Comparison of ENCODE assay signal across 22 cellular contexts in the genomic region with DNA sequence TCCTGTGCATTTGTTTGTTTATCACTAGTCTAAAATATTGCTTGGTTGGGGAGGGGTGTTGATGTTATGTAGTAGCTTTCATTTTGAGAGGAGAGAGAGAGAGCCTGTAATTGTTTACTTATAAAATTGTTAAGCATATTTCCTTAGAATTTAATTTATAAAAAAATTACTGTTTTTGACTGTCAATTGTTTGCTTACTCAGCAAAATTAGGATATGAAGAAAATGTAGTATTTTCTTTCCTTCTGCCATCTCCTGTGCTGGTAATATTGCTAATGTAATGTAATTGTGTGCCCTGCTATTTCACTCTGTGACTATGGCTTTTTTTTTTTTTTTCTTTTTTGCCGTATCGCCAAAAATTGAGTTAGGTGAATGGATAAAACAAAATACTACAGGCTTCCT. TPM values are rescaled to one million over a fixed set of nuclear protein-coding genes. Genes with fewer than 3 reads are reported as not detected.
DNase-seq lines count a peak whose midpoint lies in the region; ATAC-seq, FAIRE-seq and TF ChIP-seq lines count a peak whose summit lies in the region.
"Had no signal": no experiment of that assay in that cellular context is flagged by ENCODE, and none has a peak within 500 bp of the region (broad histone marks: within the 10 kb centered on the region; RNA-seq: fewer than 3 reads in every experiment).

No MANE protein-coding gene starts in this region.

- FAIRE-seq in GM12892 (lab: Jason Lieb, UNC), result no peak
- FAIRE-seq: GM19239 had no signal

- no peaks in the 10 kb centered on the region for H3K9me2 ChIP-seq in SU-DHL-6 (replicated peaks; ENCODE audit: insufficient read depth, low read length)

- H3K9ac ChIP-seq in DND-41 (ENCODE audit: low read depth, low read length), result no peak overlapping the region
- peak overlapping the region; percentile 27 for H3K9ac ChIP-seq in SU-DHL-6 (ENCODE audit: low read length)
- H3K9ac ChIP-seq: BLaER1 had no signal

- H3K27me3 Mint-ChIP-seq in CD4-positive, alpha-beta T cell, result no peaks in the 10 kb centered on the region
- peaks cover 8% of the 10 kb centered on the region for H3K27me3 Mint-ChIP-seq in glutamatergic neuron (ENCODE audit: unreplicated experiment)
- H3K27me3 Mint-ChIP-seq: dendritic cell treated with granulocyte-macrophage colony-stimulating factor and Interleukin-4, amounts not matched to agents 40 ng/mL and 50 ng/mL, for 4 days had no signal

- peaks cover 37% of the 10 kb centered on the region for H3K4me1 ChIP-seq in DND-41 (ENCODE audit: insufficient read depth, low read length)

- no peak for ATAC-seq in CD4-positive, alpha-beta T cell (ENCODE audit: poor library complexity)
- ATAC-seq in DND-41 (ENCODE audit: insufficient read depth, low read depth), result no peak
- no peak for ATAC-seq in HG03045 (IDR thresholded peaks at IDR 0.05; ENCODE audit: unreplicated experiment)
- ATAC-seq: gastrocnemius medialis had no signal

- H3K36me3 ChIP-seq in DND-41 (ENCODE audit: insufficient read depth, low read length) (peaks cover 6% of the 10 kb centered on the region; the same call in 1 of the 2 replicates), SU-DHL-6 (ENCODE audit: low read length) (no peaks in the 10 kb centered on the region)
- H3K36me3 ChIP-seq: gastrocnemius medialis, left ventricle myocardium inferior, tibial artery had no signal

- peaks cover 30% of the 10 kb centered on the region for H3K36me3 Mint-ChIP-seq in CD4-positive, alpha-beta T cell (ENCODE audit: low read depth)
- H3K36me3 Mint-ChIP-seq in glutamatergic neuron (ENCODE audit: unreplicated experiment), result no peaks in the 10 kb centered on the region

- no peak overlapping the region for H3K27ac Mint-ChIP-seq in CD4-positive, alpha-beta T cell
- H3K27ac Mint-ChIP-seq in glutamatergic neuron (ENCODE audit: unreplicated experiment), result no peak overlapping the region
- H3K27ac Mint-ChIP-seq: dendritic cell treated with granulocyte-macrophage colony-stimulating factor and Interleukin-4, amounts not matched to agents 40 ng/mL and 50 ng/mL, for 4 days had no signal

- no peak for TF ChIP-seq CTCF in CD4-positive, alpha-beta T cell (IDR thresholded peaks at IDR 0.05)
- TF ChIP-seq CTCF in DND-41 (IDR thresholded peaks at IDR 0.05; ENCODE audit: borderline replicate concordance, extremely low read depth, low read length, poor library complexity, severe bottlenecking) (no peak), SU-DHL-6 (IDR thresholded peaks at IDR 0.05; ENCODE audit: insufficient read depth, low read length, poor library complexity, severe bottlenecking) (no peak), glutamatergic neuron (IDR thresholded peaks at IDR 0.05; ENCODE audit: partially characterized antibody, unreplicated experiment) (no peak)

- no peaks in the 10 kb centered on the region for H3K9me3 ChIP-seq in CD4-positive, alpha-beta T cell (ENCODE audit: control insufficient read depth, low read length)
- no peaks in the 10 kb centered on the region for H3K9me3 ChIP-seq in DND-41 (ENCODE audit: insufficient read depth, low read length, severe bottlenecking)
- H3K9me3 ChIP-seq in SU-DHL-6 (ENCODE audit: insufficient read depth, low read length), result no peaks in the 10 kb centered on the region
- H3K9me3 ChIP-seq: BLaER1, gastrocnemius medialis, left ventricle myocardium inferior, tibial artery had no signal

- H3K4me3 ChIP-seq in DND-41 (ENCODE audit: low read depth in 1 of 2, low read length in 2 of 2) (no peak overlapping the region), SU-DHL-6 (ENCODE audit: insufficient read depth, low read length, poor library complexity, severe bottlenecking) (peak overlapping the region; percentile 38)
- H3K4me3 ChIP-seq: BLaER1, gastrocnemius medialis, left ventricle myocardium inferior, smooth muscle cell, tibial artery had no signal

- H3K4me2 ChIP-seq in DND-41 (ENCODE audit: insufficient read depth, low read length) (peak overlapping the region; percentile 49; the same call in 1 of the 2 replicates), SU-DHL-6 (ENCODE audit: low read depth, low read length, poor library complexity, severe bottlenecking) (peak overlapping the region; percentile 98)
- H3K4me2 ChIP-seq: smooth muscle cell had no signal

- intact Hi-C loops in CD4-positive, alpha-beta T cell (cut with DNase I, micrococcal nuclease), result loop anchor here (5.0 kb wide), 4 partner anchors 112 to 978 kb away; a partner anchor contains a TSS

- no peak overlapping the region for H3K27ac ChIP-seq in CD4-positive, alpha-beta T cell (ENCODE audit: low read depth, low read length)
- H3K27ac ChIP-seq in DND-41 (ENCODE audit: low read length) (no peak overlapping the region), SU-DHL-6 (ENCODE audit: low read depth, low read length) (no peak overlapping the region)
- H3K27ac ChIP-seq: BLaER1, gastrocnemius medialis, left ventricle myocardium inferior, tibial artery had no signal

- H3K27me3 ChIP-seq in CD4-positive, alpha-beta T cell (ENCODE audit: control insufficient read depth, insufficient read depth, low read length), result no peaks in the 10 kb centered on the region
- H3K27me3 ChIP-seq in DND-41 (ENCODE audit: insufficient read depth, low read length, poor library complexity) (no peaks in the 10 kb centered on the region), SU-DHL-6 (ENCODE audit: low read length) (no peaks in the 10 kb centered on the region)
- H3K27me3 ChIP-seq: BLaER1, gastrocnemius medialis, tibial artery had no signal

- H3K9me3 Mint-ChIP-seq in CD4-positive, alpha-beta T cell, result no peaks in the 10 kb centered on the region
- H3K9me3 Mint-ChIP-seq in glutamatergic neuron (ENCODE audit: unreplicated experiment), result peaks cover 6% of the 10 kb centered on the region
- H3K9me3 Mint-ChIP-seq: dendritic cell treated with granulocyte-macrophage colony-stimulating factor and Interleukin-4, amounts not matched to agents 40 ng/mL and 50 ng/mL, for 4 days had no signal

- H2AFZ ChIP-seq in DND-41 (ENCODE audit: low read depth, low read length), result no peak overlapping the region
- H2AFZ ChIP-seq in SU-DHL-6 (ENCODE audit: low read depth, low read length, severe bottlenecking), result no peak overlapping the region

- POLR2A ChIA-PET in CD4-positive, alpha-beta T cell (lab: Charles Lee), result no interaction called here

- TF ChIP-seq POLR2A in GM12892 (IDR thresholded peaks at IDR 0.05; ENCODE audit: low read depth, low read length), result no peak

- no peaks in the 10 kb centered on the region for H3F3A ChIP-seq in SU-DHL-6 (ENCODE audit: insufficient read depth)

- peaks cover 88% of the 10 kb centered on the region for H3K4me1 Mint-ChIP-seq in CD4-positive, alpha-beta T cell (ENCODE audit: low read depth)
- H3K4me1 Mint-ChIP-seq in glutamatergic neuron (ENCODE audit: low read depth, unreplicated experiment), result peaks cover 21% of the 10 kb centered on the region

- no peak for DNase-seq in CD4-positive, alpha-beta T cell
- DNase-seq in DND-41 (no peak), glutamatergic neuron (no peak), GM12892 (ENCODE audit: insufficient read length) (no peak), HT-29 (ENCODE audit: low spot score) (no peak)
- DNase-seq: activated gamma-delta T cell, DMS79, gastrocnemius medialis, left ventricle myocardium inferior, NCI-H1105 treated with DMSO at 0.1 percent for 48 hours, NCI-H2171 treated with DMSO at 0.1 percent for 48 hours, NCI-H82, SHP77, tibial artery had no signal

- H3K4me3 Mint-ChIP-seq in CD4-positive, alpha-beta T cell, result peak overlapping the region; percentile 18
- peak overlapping the region; percentile 27 for H3K4me3 Mint-ChIP-seq in glutamatergic neuron (ENCODE audit: unreplicated experiment)
- H3K4me3 Mint-ChIP-seq: dendritic cell treated with granulocyte-macrophage colony-stimulating factor and Interleukin-4, amounts not matched to agents 40 ng/mL and 50 ng/mL, for 4 days had no signal

- peaks cover 94% of the 10 kb centered on the region for H3K79me2 ChIP-seq in DND-41 (ENCODE audit: insufficient read depth, low read length)
- peaks cover 84% of the 10 kb centered on the region for H3K79me2 ChIP-seq in SU-DHL-6 (ENCODE audit: insufficient read depth, low read length)

- CTCF ChIA-PET in CD4-positive, alpha-beta T cell (lab: Charles Lee), result interaction anchor here (0.7 to 1.0 kb wide), 2 partner anchors 9 to 1638 kb away, joined by 3 to 4 read pairs; no protein-coding TSS in a partner anchor

- H4K20me1 ChIP-seq in DND-41 (ENCODE audit: insufficient read depth, low read length) (peaks cover 69% of the 10 kb centered on the region), SU-DHL-6 (ENCODE audit: low read depth, low read length) (peaks cover 45% of the 10 kb centered on the region)

RNA-seq across cellular contexts. Expression of a gene that starts 3.5 kb away (rescaled TPM):
- total RNA-seq in CD4-positive, alpha-beta T cell, result 100 to 1,000 TPM; 164 to 179 TPM
- total RNA-seq in glutamatergic neuron (ENCODE audit: unreplicated experiment), result 105 TPM
- polyA plus RNA-seq in GM12892 (2012; ENCODE audit: missing spikeins), result 98.4 TPM
- total RNA-seq in HT-29 (2014; rRNA removed; shearing (Covaris generic)), result 50.4 and 52.5 TPM in 2 replicates

RNA-seq across cellular contexts. Expression of a gene that starts 41.3 kb away (rescaled TPM):
- total RNA-seq in CD4-positive, alpha-beta T cell, result not detected
- 2.5 TPM for total RNA-seq in glutamatergic neuron (ENCODE audit: unreplicated experiment)
- not detected for polyA plus RNA-seq in GM12892 (2012; ENCODE audit: missing spikeins)
- not detected in 2 replicates for total RNA-seq in HT-29 (2014; rRNA removed; shearing (Covaris generic))
- total RNA-seq: posterior vena cava; T-helper 2 cell treated with Interferon-gamma antibody and Interleukin-4, amounts not matched to agents 100 ng/mL and 5 ng/mL, for 36 hours had no signal
